ENCODE assay signal across 9 cellular contexts in genomic region chr19:49684251-49684982, GRCh38. TPM values are rescaled to one million over a fixed set of nuclear protein-coding genes. Genes with fewer than 3 reads are reported as not detected.
DNase-seq lines count a peak whose midpoint lies in the region; ATAC-seq and TF ChIP-seq lines count a peak whose summit lies in the region.
"Had no signal": no experiment of that assay in that cellular context is flagged by ENCODE, and none has a peak within 500 bp of the region (broad histone marks: within the 10 kb centered on the region; RNA-seq: fewer than 3 reads in every experiment).

No MANE protein-coding gene starts in this region.

- POLR2A ChIA-PET in HCT116 (lab: Charles Lee), result no interaction called here

- H3K27me3 ChIP-seq in DND-41 (ENCODE audit: insufficient read depth, low read length, poor library complexity), result no peaks in the 10 kb centered on the region
- no peaks in the 10 kb centered on the region for H3K27me3 ChIP-seq in HCT116 (ENCODE audit: insufficient read depth, low read length)

- RAD21 ChIA-PET in HCT116 (lab: Charles Lee; ENCODE audit: low non-redundant PET in 1 of 2, low total read pairs in 2 of 2, uncharacterized antibody in 2 of 2, unreplicated experiment in 2 of 2), result no interaction called here

- peak; percentile 56 for TF ChIP-seq CTCF in DND-41 (IDR thresholded peaks at IDR 0.05; ENCODE audit: borderline replicate concordance, extremely low read depth, low read length, poor library complexity, severe bottlenecking)
- peak; percentile 4 to 61 (median 44); a peak in 4 of 6 replicates for TF ChIP-seq CTCF in HCT116 (IDR thresholded peaks at IDR 0.05 in 2 of 3, conservative IDR thresholded peaks at IDR 0.05 in 1 of 3; ENCODE audit: borderline replicate concordance in 1 of 3, insufficient read depth in 1 of 3, low read depth in 2 of 3, low read length in 2 of 3)

- H3K9me3 Mint-ChIP-seq in activated naive CD8-positive, alpha-beta T cell treated with anti-CD3 and anti-CD28 coated beads for 36 hours, result no peaks in the 10 kb centered on the region
- no peaks in the 10 kb centered on the region for H3K9me3 Mint-ChIP-seq in memory B cell

- no peaks in the 10 kb centered on the region for H3K9me3 ChIP-seq in DND-41 (ENCODE audit: insufficient read depth, low read length, severe bottlenecking)
- H3K9me3 ChIP-seq in HCT116 (ENCODE audit: control insufficient read depth in 1 of 2, insufficient read depth in 1 of 2, low read depth in 1 of 2, low read length in 2 of 2), result no peaks in the 10 kb centered on the region

- H4K20me1 ChIP-seq in DND-41 (ENCODE audit: insufficient read depth, low read length), result peaks cover 80% of the 10 kb centered on the region
- peaks cover 33% of the 10 kb centered on the region; the same call in 1 of the 2 replicates for H4K20me1 ChIP-seq in HCT116 (ENCODE audit: insufficient read depth)

- intact Hi-C loops in HCT116 (cut with micrococcal nuclease) (no loop called here), posterior cingulate gyrus (cut with DNase I) (no loop called here)

- no peaks in the 10 kb centered on the region for H3K27me3 Mint-ChIP-seq in activated naive CD8-positive, alpha-beta T cell treated with anti-CD3 and anti-CD28 coated beads for 36 hours
- no peaks in the 10 kb centered on the region for H3K27me3 Mint-ChIP-seq in memory B cell

- DNase-seq in DND-41, result no peak
- DNase-seq in HCT116 (ENCODE audit: low read depth, low spot score), result no peak
- DNase-seq in activated naive CD8-positive, alpha-beta T cell treated with anti-CD3 and anti-CD28 coated beads for 36 hours, result no peak
- no peak for DNase-seq in memory B cell (ENCODE audit: low spot score in 2 of 2)
- DNase-seq in SHP77 (lab: John Stamatoyannopoulos, UW), result no peak
- DNase-seq in left lobe of liver (ENCODE audit: low spot score), result no peak
- no peak for DNase-seq in posterior cingulate gyrus
- no peak for DNase-seq in DMS153 (lab: John Stamatoyannopoulos, UW)
- DNase-seq: NCI-H1694 treated with DMSO at 0.1 percent for 48 hours had no signal

- H3K4me1 ChIP-seq in DND-41 (ENCODE audit: insufficient read depth, low read length) (peaks cover 17% of the 10 kb centered on the region), HCT116 (ENCODE audit: control insufficient read depth in 1 of 2, insufficient read depth in 2 of 2, low read length in 2 of 2) (peaks cover 13 to 23% of the 10 kb centered on the region in 2 experiments)

- H3K79me2 ChIP-seq in DND-41 (ENCODE audit: insufficient read depth, low read length) (peaks cover 40% of the 10 kb centered on the region), HCT116 (ENCODE audit: insufficient read depth, low read length) (peaks cover 64% of the 10 kb centered on the region)

- CTCF ChIA-PET in HCT116 (lab: Charles Lee), result no interaction called here

- H2AFZ ChIP-seq in DND-41 (ENCODE audit: low read depth, low read length) (no peak overlapping the region), HCT116 (ENCODE audit: low read depth, low read length, poor library complexity, severe bottlenecking) (no peak overlapping the region)

- H3K9ac ChIP-seq in DND-41 (ENCODE audit: low read depth, low read length), result no peak overlapping the region
- H3K9ac ChIP-seq in HCT116 (ENCODE audit: low read length), result no peak overlapping the region

- TF ChIP-seq POLR2A in HCT116 (IDR thresholded peaks at IDR 0.05; ENCODE audit: borderline replicate concordance, extremely low read depth, insufficient read depth, insufficient read length), result no peak

- BruUV-seq in HCT116 (replicated peaks; lab: Mats Ljungman, UMichigan), result no TSS peak

- H3K9me2 ChIP-seq in HCT116 (ENCODE audit: insufficient read depth), result no peaks in the 10 kb centered on the region

- peak overlapping the region; percentile 25 for H3K4me3 Mint-ChIP-seq in activated naive CD8-positive, alpha-beta T cell treated with anti-CD3 and anti-CD28 coated beads for 36 hours
- no peak overlapping the region for H3K4me3 Mint-ChIP-seq in memory B cell

- H3K4me2 ChIP-seq in DND-41 (ENCODE audit: insufficient read depth, low read length) (no peak overlapping the region), HCT116 (ENCODE audit: low read length) (no peak overlapping the region)

- H3K36me3 ChIP-seq in DND-41 (ENCODE audit: insufficient read depth, low read length) (peaks cover 91% of the 10 kb centered on the region), HCT116 (ENCODE audit: control insufficient read depth in 1 of 2, insufficient read depth in 2 of 2, low read length in 2 of 2) (peaks cover 43 to 61% of the 10 kb centered on the region in 2 experiments)

- peak overlapping the region; percentile 76 for H3K27ac Mint-ChIP-seq in activated naive CD8-positive, alpha-beta T cell treated with anti-CD3 and anti-CD28 coated beads for 36 hours
- no peak overlapping the region for H3K27ac Mint-ChIP-seq in memory B cell

- peaks cover 49% of the 10 kb centered on the region for H3K36me3 Mint-ChIP-seq in activated naive CD8-positive, alpha-beta T cell treated with anti-CD3 and anti-CD28 coated beads for 36 hours
- peaks cover 31% of the 10 kb centered on the region for H3K36me3 Mint-ChIP-seq in memory B cell

- H3K27ac ChIP-seq in DND-41 (ENCODE audit: low read length) (no peak overlapping the region), HCT116 (ENCODE audit: low read depth, low read length) (no peak overlapping the region)

- ATAC-seq in DND-41 (ENCODE audit: insufficient read depth, low read depth), result peak; percentile 34; the same call in 2 of the 3 replicates
- ATAC-seq in HCT116, result peak; percentile 48
- ATAC-seq in memory B cell (ENCODE audit: low read depth), result peak; percentile 18
- no peak for ATAC-seq in left lobe of liver

- TF ChIP-seq RAD21 in HCT116 (IDR thresholded peaks at IDR 0.05; ENCODE audit: low read depth), result no peak

- H3K4me3 ChIP-seq in DND-41 (ENCODE audit: low read depth in 1 of 2, low read length in 2 of 2) (no peak overlapping the region), HCT116 (replicated peaks in 1 of 2; ENCODE audit: low read depth in 1 of 2, low read length in 2 of 2) (no peak overlapping the region)

- peaks cover 32% of the 10 kb centered on the region for H3K4me1 Mint-ChIP-seq in activated naive CD8-positive, alpha-beta T cell treated with anti-CD3 and anti-CD28 coated beads for 36 hours
- peaks cover 18% of the 10 kb centered on the region for H3K4me1 Mint-ChIP-seq in memory B cell

TF ChIP-seq in HCT116, 20 proteins besides CTCF, POLR2A, EP300 and RAD21 (continues in another document):
- no peak for TF ChIP-seq ZBTB33 (IDR thresholded peaks at IDR 0.05; ENCODE audit: extremely low read depth, insufficient replicate concordance, low read length)
- no peak for TF ChIP-seq JUND (IDR thresholded peaks at IDR 0.05)
- TF ChIP-seq ZNF274 (IDR thresholded peaks at IDR 0.05; ENCODE audit: low read depth, low read length), result no peak
- no peak for TF ChIP-seq SP1 (IDR thresholded peaks at IDR 0.05; ENCODE audit: low read depth)
- TF ChIP-seq, protein P1, sequence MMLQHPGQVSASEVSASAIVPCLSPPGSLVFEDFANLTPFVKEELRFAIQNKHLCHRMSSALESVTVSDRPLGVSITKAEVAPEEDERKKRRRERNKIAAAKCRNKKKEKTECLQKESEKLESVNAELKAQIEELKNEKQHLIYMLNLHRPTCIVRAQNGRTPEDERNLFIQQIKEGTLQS (IDR thresholded peaks at IDR 0.05), result no peak
- no peak for TF ChIP-seq POLR2AphosphoS5 (IDR thresholded peaks at IDR 0.05; ENCODE audit: low read depth, low read length)
- TF ChIP-seq, protein P2, sequence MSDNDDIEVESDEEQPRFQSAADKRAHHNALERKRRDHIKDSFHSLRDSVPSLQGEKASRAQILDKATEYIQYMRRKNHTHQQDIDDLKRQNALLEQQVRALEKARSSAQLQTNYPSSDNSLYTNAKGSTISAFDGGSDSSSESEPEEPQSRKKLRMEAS (IDR thresholded peaks at IDR 0.05), result no peak
- no peak for TF ChIP-seq SIN3A (IDR thresholded peaks at IDR 0.05; ENCODE audit: low read depth)
- TF ChIP-seq EZH2 (IDR thresholded peaks at IDR 0.05), result no peak
- TF ChIP-seq ZFX (IDR thresholded peaks at IDR 0.05), result no peak
- TF ChIP-seq CBX3 (IDR thresholded peaks at IDR 0.05; ENCODE audit: low read depth), result no peak
- TF ChIP-seq SRF (IDR thresholded peaks at IDR 0.05; ENCODE audit: low read depth), result no peak
- TF ChIP-seq ELF1 (IDR thresholded peaks at IDR 0.05; ENCODE audit: borderline replicate concordance, low read depth), result no peak

RNA-seq across cellular contexts. Expression of gene ADM5, which starts 5.0 kb away (rescaled TPM):
- total RNA-seq in HCT116 (2021; ENCODE audit: unreplicated experiment) (12.1 TPM), left lobe of liver (0.86 TPM)
- polyA plus RNA-seq in HCT116 (2012), result 6.4 and 7.6 TPM in 2 replicates
- 10 to 100 TPM in 1 of 2 experiments, 1 to 10 TPM in 1; 9.5 to 12.0 TPM for total RNA-seq in activated naive CD8-positive, alpha-beta T cell treated with anti-CD3 and anti-CD28 coated beads for 36 hours

RNA-seq across cellular contexts. Expression of gene CPT1C, which starts 6.5 kb away (rescaled TPM):
- total RNA-seq in HCT116 (2021; ENCODE audit: unreplicated experiment) (12.0 TPM), left lobe of liver (0.91 TPM)
- 17.6 and 18.4 TPM in 2 replicates for polyA plus RNA-seq in HCT116 (2012)
- total RNA-seq in activated naive CD8-positive, alpha-beta T cell treated with anti-CD3 and anti-CD28 coated beads for 36 hours, result 1 to 10 TPM in 1 of 2 experiments, under 1 TPM in 1; 0.89 to 1.1 TPM

RNA-seq across cellular contexts. Expression of gene PRMT1, which starts 7.3 kb away (rescaled TPM):
- total RNA-seq in HCT116 (2021; ENCODE audit: unreplicated experiment) (428 TPM), left lobe of liver (28.7 TPM)
- polyA plus RNA-seq in HCT116 (2012), result 595 and 673 TPM in 2 replicates
- total RNA-seq in activated naive CD8-positive, alpha-beta T cell treated with anti-CD3 and anti-CD28 coated beads for 36 hours, result 100 to 1,000 TPM; 538 to 547 TPM

RNA-seq across cellular contexts. Expression of gene BCL2L12, which starts 18.7 kb away (rescaled TPM):
- 93.9 TPM for total RNA-seq in HCT116 (2021; ENCODE audit: unreplicated experiment)
- polyA plus RNA-seq in HCT116 (2012), result 71.6 and 83.5 TPM in 2 replicates
- total RNA-seq in activated naive CD8-positive, alpha-beta T cell treated with anti-CD3 and anti-CD28 coated beads for 36 hours, result 10 to 100 TPM; 74.1 to 81.9 TPM
- total RNA-seq in left lobe of liver, result 13.7 TPM

RNA-seq across cellular contexts. Expression of gene IRF3, which starts 18.8 kb away (rescaled TPM):
- 129 TPM for total RNA-seq in HCT116 (2021; ENCODE audit: unreplicated experiment)
- polyA plus RNA-seq in HCT116 (2012), result 109 and 131 TPM in 2 replicates
- total RNA-seq in activated naive CD8-positive, alpha-beta T cell treated with anti-CD3 and anti-CD28 coated beads for 36 hours, result 100 to 1,000 TPM in 1 of 2 experiments, 10 to 100 TPM in 1; 94.5 to 105 TPM
- total RNA-seq in left lobe of liver, result 50.1 TPM

Comparison
In these comparisons a context has a peak if more than half of its experiments do, and no peak if none do; other contexts are left out.
1. RNA of gene PRMT1, which starts 7.3 kb away (total RNA-seq): 538 to 547 TPM in activated naive CD8-positive, alpha-beta T cell treated with anti-CD3 and anti-CD28 coated beads for 36 hours and 428 TPM in HCT116 (single experiment); 28.7 TPM in left lobe of liver (single experiment); every median in the first group is over 10 times any median in the second.